Comparison of ENCODE assay signal across 2 cellular contexts in genomic region chr3:52036829-52037228, GRCh38.
TF ChIP-seq lines count a peak whose summit lies in the region.

No MANE protein-coding gene starts in this region.

TF ChIP-seq in SK-N-SH, 30 proteins besides CTCF, POLR2A, EP300 and RAD21:
- TF ChIP-seq REST (IDR thresholded peaks at IDR 0.05; ENCODE audit: low read depth, low read length) (no peak), NRF1 (IDR thresholded peaks at IDR 0.05; ENCODE audit: low read depth, low read length) (no peak), RCOR1 (IDR thresholded peaks at IDR 0.05; ENCODE audit: low read length) (no peak), RFX5 (IDR thresholded peaks at IDR 0.05; ENCODE audit: low read length) (no peak), TAF1 (IDR thresholded peaks at IDR 0.05; ENCODE audit: borderline replicate concordance, low read depth, low read length) (no peak), SMC3 (IDR thresholded peaks at IDR 0.05; ENCODE audit: low read depth, low read length) (no peak), FOXJ3 (CRISPR knock-in tag; IDR thresholded peaks at IDR 0.05) (no peak), JUND (IDR thresholded peaks at IDR 0.05) (no peak), TCF12 (IDR thresholded peaks at IDR 0.05) (no peak), PBX3 (IDR thresholded peaks at IDR 0.05) (no peak), MXI1 (IDR thresholded peaks at IDR 0.05; ENCODE audit: low read depth, low read length) (no peak), GABPA (IDR thresholded peaks at IDR 0.05; ENCODE audit: low read depth) (no peak), POLR2AphosphoS5 (IDR thresholded peaks at IDR 0.05; ENCODE audit: low read depth, low read length) (no peak), SIN3A (IDR thresholded peaks at IDR 0.05; ENCODE audit: borderline replicate concordance, low read depth, low read length) (no peak), YY1 (IDR thresholded peaks at IDR 0.05; ENCODE audit: low read depth) (no peak), TEAD4 (IDR thresholded peaks at IDR 0.05; ENCODE audit: borderline replicate concordance, insufficient read depth) (no peak), IRF3 (IDR thresholded peaks at IDR 0.05; ENCODE audit: low read depth, low read length) (no peak)
- TF ChIP-seq, protein P1, sequence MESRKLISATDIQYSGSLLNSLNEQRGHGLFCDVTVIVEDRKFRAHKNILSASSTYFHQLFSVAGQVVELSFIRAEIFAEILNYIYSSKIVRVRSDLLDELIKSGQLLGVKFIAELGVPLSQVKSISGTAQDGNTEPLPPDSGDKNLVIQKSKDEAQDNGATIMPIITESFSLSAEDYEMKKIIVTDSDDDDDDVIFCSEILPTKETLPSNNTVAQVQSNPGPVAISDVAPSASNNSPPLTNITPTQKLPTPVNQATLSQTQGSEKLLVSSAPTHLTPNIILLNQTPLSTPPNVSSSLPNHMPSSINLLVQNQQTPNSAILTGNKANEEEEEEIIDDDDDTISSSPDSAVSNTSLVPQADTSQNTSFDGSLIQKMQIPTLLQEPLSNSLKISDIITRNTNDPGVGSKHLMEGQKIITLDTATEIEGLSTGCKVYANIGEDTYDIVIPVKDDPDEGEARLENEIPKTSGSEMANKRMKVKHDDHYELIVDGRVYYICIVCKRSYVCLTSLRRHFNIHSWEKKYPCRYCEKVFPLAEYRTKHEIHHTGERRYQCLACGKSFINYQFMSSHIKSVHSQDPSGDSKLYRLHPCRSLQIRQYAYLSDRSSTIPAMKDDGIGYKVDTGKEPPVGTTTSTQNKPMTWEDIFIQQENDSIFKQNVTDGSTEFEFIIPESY (IDR thresholded peaks at IDR 0.05; ENCODE audit: borderline replicate concordance, low read depth), result no peak
- TF ChIP-seq, protein P2, sequence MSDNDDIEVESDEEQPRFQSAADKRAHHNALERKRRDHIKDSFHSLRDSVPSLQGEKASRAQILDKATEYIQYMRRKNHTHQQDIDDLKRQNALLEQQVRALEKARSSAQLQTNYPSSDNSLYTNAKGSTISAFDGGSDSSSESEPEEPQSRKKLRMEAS (IDR thresholded peaks at IDR 0.05; ENCODE audit: low read depth), result no peak
TF ChIP-seq in SK-N-SH: peak in this region for 0.

TF ChIP-seq in SK-N-SH treated with all-trans-retinoic acid at 6 μM for 48 hours, 23 proteins besides CTCF, POLR2A, EP300 and RAD21:
- TF ChIP-seq, protein P3, sequence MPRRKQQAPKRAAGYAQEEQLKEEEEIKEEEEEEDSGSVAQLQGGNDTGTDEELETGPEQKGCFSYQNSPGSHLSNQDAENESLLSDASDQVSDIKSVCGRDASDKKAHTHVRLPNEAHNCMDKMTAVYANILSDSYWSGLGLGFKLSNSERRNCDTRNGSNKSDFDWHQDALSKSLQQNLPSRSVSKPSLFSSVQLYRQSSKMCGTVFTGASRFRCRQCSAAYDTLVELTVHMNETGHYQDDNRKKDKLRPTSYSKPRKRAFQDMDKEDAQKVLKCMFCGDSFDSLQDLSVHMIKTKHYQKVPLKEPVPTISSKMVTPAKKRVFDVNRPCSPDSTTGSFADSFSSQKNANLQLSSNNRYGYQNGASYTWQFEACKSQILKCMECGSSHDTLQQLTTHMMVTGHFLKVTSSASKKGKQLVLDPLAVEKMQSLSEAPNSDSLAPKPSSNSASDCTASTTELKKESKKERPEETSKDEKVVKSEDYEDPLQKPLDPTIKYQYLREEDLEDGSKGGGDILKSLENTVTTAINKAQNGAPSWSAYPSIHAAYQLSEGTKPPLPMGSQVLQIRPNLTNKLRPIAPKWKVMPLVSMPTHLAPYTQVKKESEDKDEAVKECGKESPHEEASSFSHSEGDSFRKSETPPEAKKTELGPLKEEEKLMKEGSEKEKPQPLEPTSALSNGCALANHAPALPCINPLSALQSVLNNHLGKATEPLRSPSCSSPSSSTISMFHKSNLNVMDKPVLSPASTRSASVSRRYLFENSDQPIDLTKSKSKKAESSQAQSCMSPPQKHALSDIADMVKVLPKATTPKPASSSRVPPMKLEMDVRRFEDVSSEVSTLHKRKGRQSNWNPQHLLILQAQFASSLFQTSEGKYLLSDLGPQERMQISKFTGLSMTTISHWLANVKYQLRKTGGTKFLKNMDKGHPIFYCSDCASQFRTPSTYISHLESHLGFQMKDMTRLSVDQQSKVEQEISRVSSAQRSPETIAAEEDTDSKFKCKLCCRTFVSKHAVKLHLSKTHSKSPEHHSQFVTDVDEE (CRISPR knock-in tag; IDR thresholded peaks at IDR 0.05), result no peak
- no peak for TF ChIP-seq BACH2 (CRISPR knock-in tag; IDR thresholded peaks at IDR 0.05; ENCODE audit: borderline replicate concordance)
- TF ChIP-seq ZC3H10 (CRISPR knock-in tag; IDR thresholded peaks at IDR 0.05), result no peak
- no peak for TF ChIP-seq CSDC2 (CRISPR knock-in tag; IDR thresholded peaks at IDR 0.05)
- no peak for TF ChIP-seq ARNTL (CRISPR knock-in tag; IDR thresholded peaks at IDR 0.05; ENCODE audit: borderline replicate concordance, low read depth)
- no peak for TF ChIP-seq ESRRG (CRISPR knock-in tag; IDR thresholded peaks at IDR 0.05)
- TF ChIP-seq ISL1 (CRISPR knock-in tag; IDR thresholded peaks at IDR 0.05), result no peak
- no peak for TF ChIP-seq TOX (CRISPR knock-in tag; IDR thresholded peaks at IDR 0.05; ENCODE audit: borderline replicate concordance)
- no peak for TF ChIP-seq PPARA (CRISPR knock-in tag; IDR thresholded peaks at IDR 0.05; ENCODE audit: borderline replicate concordance)
- TF ChIP-seq ZFP30 (CRISPR knock-in tag; IDR thresholded peaks at IDR 0.05), result no peak
- TF ChIP-seq ZFP3 (CRISPR knock-in tag; IDR thresholded peaks at IDR 0.05), result no peak
- TF ChIP-seq, protein P4, sequence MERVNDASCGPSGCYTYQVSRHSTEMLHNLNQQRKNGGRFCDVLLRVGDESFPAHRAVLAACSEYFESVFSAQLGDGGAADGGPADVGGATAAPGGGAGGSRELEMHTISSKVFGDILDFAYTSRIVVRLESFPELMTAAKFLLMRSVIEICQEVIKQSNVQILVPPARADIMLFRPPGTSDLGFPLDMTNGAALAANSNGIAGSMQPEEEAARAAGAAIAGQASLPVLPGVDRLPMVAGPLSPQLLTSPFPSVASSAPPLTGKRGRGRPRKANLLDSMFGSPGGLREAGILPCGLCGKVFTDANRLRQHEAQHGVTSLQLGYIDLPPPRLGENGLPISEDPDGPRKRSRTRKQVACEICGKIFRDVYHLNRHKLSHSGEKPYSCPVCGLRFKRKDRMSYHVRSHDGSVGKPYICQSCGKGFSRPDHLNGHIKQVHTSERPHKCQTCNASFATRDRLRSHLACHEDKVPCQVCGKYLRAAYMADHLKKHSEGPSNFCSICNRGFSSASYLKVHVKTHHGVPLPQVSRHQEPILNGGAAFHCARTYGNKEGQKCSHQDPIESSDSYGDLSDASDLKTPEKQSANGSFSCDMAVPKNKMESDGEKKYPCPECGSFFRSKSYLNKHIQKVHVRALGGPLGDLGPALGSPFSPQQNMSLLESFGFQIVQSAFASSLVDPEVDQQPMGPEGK (CRISPR knock-in tag; IDR thresholded peaks at IDR 0.05; ENCODE audit: borderline replicate concordance), result no peak
- no peak for TF ChIP-seq CSRNP3 (CRISPR knock-in tag; IDR thresholded peaks at IDR 0.05)
- TF ChIP-seq SNAI2 (CRISPR knock-in tag; IDR thresholded peaks at IDR 0.05), result no peak
- no peak for TF ChIP-seq ZNF8 (CRISPR knock-in tag; IDR thresholded peaks at IDR 0.05)
- no peak for TF ChIP-seq ZNF565 (CRISPR knock-in tag; conservative IDR thresholded peaks at IDR 0.05; ENCODE audit: low read depth)
- TF ChIP-seq ZNF70 (CRISPR knock-in tag; IDR thresholded peaks at IDR 0.05), result no peak
- no peak for TF ChIP-seq GLIS3 (CRISPR knock-in tag; IDR thresholded peaks at IDR 0.05)
- no peak for TF ChIP-seq RARB (CRISPR knock-in tag; IDR thresholded peaks at IDR 0.05)
